In the genomic region with DNA sequence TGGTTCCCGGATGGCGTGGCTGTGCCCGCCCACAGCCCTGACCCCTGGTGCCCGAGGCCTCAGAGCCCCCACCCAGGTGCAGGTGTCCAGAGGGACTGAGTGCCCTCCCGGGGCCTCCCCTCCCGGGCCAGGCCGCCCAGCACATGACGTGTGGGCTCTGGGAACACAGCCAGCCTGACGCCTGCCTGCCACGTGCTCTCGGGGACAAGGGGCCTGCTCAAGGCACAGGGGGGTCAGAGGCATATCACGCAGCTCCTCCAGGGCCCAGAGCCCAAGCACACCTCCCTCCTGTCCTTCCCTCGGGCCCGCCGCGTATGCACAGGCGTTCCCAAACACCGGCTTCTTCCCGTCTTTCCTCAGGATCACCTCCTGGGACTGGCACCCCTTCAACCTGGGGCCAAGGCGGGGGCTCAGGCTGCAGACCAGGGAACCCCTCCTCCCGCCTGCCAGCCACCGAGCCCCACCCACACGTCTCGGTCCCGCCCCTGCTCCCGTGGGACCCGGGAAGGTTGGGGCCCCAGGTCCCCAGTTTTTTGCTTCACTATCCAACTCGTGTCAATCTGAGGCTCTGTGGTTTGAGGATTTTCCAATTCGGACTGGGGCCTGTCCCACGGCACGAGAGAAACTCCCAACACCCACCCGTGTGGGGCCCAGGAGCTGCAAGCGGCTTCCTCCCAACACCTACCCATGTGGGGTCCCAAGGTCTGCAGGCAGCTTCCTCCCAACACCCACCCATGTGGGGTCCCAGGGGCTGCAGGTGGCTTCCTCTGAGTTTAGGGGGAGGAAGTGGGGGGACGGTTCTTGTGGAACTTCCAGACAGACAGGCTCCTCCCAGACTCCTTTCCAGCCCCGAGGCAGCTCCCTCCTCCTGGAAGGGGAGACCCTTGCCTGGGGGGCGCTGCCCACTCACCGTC, we compare ENCODE assay signal across 11 cellular contexts. TPM values are rescaled to one million over a fixed set of nuclear protein-coding genes. Genes with fewer than 3 reads are reported as not detected.
DNase-seq lines count a peak whose midpoint lies in the region; ATAC-seq, FAIRE-seq and TF ChIP-seq lines count a peak whose summit lies in the region.
"Had no signal": no experiment of that assay in that cellular context is flagged by ENCODE, and none has a peak within 500 bp of the region (broad histone marks: within the 10 kb centered on the region; RNA-seq: fewer than 3 reads in every experiment).

No MANE protein-coding gene starts in this region.

- H2AK5ac ChIP-seq in mesenchymal stem cell (ENCODE audit: low read length, severe bottlenecking): no peak overlapping the region

- CTCF ChIA-PET in K562 (lab: Yijun Ruan, JAX; ENCODE audit: low intra/inter-chr PET ratio): no interaction called here

- FAIRE-seq in K562 (lab: Jason Lieb, UNC): no peak
- FAIRE-seq: D721Med, islet of Langerhans had no signal

- peak overlapping the region; percentile 70 for H2AFZ ChIP-seq in K562 (ENCODE audit: low read depth, low read length)
- H2AFZ ChIP-seq in mesenchymal stem cell (ENCODE audit: low read depth, low read length): no peak overlapping the region

- no peaks in the 10 kb centered on the region for H3K79me2 ChIP-seq in K562 (ENCODE audit: control insufficient read depth, insufficient read depth, low read length)

- no peaks in the 10 kb centered on the region for H3K9me1 ChIP-seq in K562 (ENCODE audit: control insufficient read depth, insufficient read depth, low read length)

- TF ChIP-seq EP300 in K562 (IDR thresholded peaks at IDR 0.05; ENCODE audit: low read length): no peak

- no TSS peak for BruUV-seq in K562 (replicated peaks; lab: Mats Ljungman, UMichigan)

- ATAC-seq in GM21447 (IDR thresholded peaks at IDR 0.05; ENCODE audit: unreplicated experiment) (peak; percentile 28), K562 (peak; percentile 7; the same call in 1 of the 3 replicates)

- intact Hi-C loops in K562 (cut with micrococcal nuclease): no loop called here

- no peak overlapping the region for H3K23ac ChIP-seq in mesenchymal stem cell (ENCODE audit: low read length in 2 of 2)

- H3K27me3 ChIP-seq in BLaER1 (no peaks in the 10 kb centered on the region), K562 (ENCODE audit: control insufficient read depth in 2 of 2, insufficient read depth in 2 of 2, low read length in 2 of 2) (peaks cover 0 to 5% of the 10 kb centered on the region in 2 experiments; a peak in 3 of 5 replicates), mesenchymal stem cell (ENCODE audit: control insufficient read depth in 1 of 2, insufficient read depth in 1 of 2, low read length in 2 of 2) (peaks cover 58 to 75% of the 10 kb centered on the region in 2 experiments)

- TF ChIP-seq CTCF in K562 (IDR thresholded peaks at IDR 0.05 in 2 of 3, conservative IDR thresholded peaks at IDR 0.05 in 1 of 3; ENCODE audit: insufficient read depth in 2 of 3, low read depth in 1 of 3, low read length in 3 of 3): no peak

- in situ Hi-C loops in K562 (cut with MboI): no loop called here

- no peak overlapping the region for H2BK12ac ChIP-seq in mesenchymal stem cell (ENCODE audit: low read length in 2 of 2)

- no peak overlapping the region for H4K8ac ChIP-seq in mesenchymal stem cell (ENCODE audit: low read length)

- H3K4ac ChIP-seq in mesenchymal stem cell (ENCODE audit: low read depth in 1 of 2, low read length in 2 of 2): no peak overlapping the region

- peak overlapping the region; percentile 6; the same call in 1 of the 2 replicates for H3K9ac ChIP-seq in BLaER1
- H3K9ac ChIP-seq in K562 (ENCODE audit: insufficient read depth in 1 of 2, low read depth in 2 of 2, low read length in 2 of 2): peak overlapping the region in 1 of 2 experiments; percentile 85; a peak in 2 of 4 replicates
- H3K9ac ChIP-seq in mesenchymal stem cell (ENCODE audit: low read length): no peak overlapping the region

- H3K4me1 ChIP-seq in BLaER1 (peaks cover 63% of the 10 kb centered on the region), K562 (replicated peaks in 1 of 2; ENCODE audit: control insufficient read depth in 2 of 2, insufficient read depth in 2 of 2, low read length in 2 of 2) (peaks cover 16 to 74% of the 10 kb centered on the region in 2 experiments), mesenchymal stem cell (ENCODE audit: control insufficient read depth, insufficient read depth, low read depth, low read length) (peaks cover 2% of the 10 kb centered on the region)

- no peak for TF ChIP-seq POLR2A in K562 (conservative IDR thresholded peaks at IDR 0.05)

- H3K27ac ChIP-seq in BLaER1 (peak overlapping the region; percentile 70), K562 (ENCODE audit: extremely low read depth, low read depth, low read length) (no peak overlapping the region), mesenchymal stem cell (ENCODE audit: low read length, poor library complexity, severe bottlenecking) (no peak overlapping the region)

- H2BK15ac ChIP-seq in mesenchymal stem cell (ENCODE audit: low read depth, poor library complexity, severe bottlenecking): no peak overlapping the region

- peak overlapping the region; percentile 57 for H3K4me3 ChIP-seq in BLaER1
- no peak overlapping the region for H3K4me3 ChIP-seq in K562
- H3K4me3 ChIP-seq in mesenchymal stem cell (ENCODE audit: insufficient read depth in 1 of 2, low read depth in 1 of 2, low read length in 2 of 2): no peak overlapping the region

- no peak overlapping the region for H3K18ac ChIP-seq in mesenchymal stem cell (ENCODE audit: low read depth in 1 of 2, low read length in 2 of 2)

- WGBS in K562 (ENCODE audit: insufficient coverage, low coverage, missing lambda C conversion rate): 26% methylated on average over 18 of the region's 37 CpGs
- WGBS in mesenchymal stem cell: 80% methylated on average over 35 of the region's 37 CpGs

- H3K4me2 ChIP-seq in BLaER1: peak overlapping the region; percentile 99
- H3K4me2 ChIP-seq in K562 (ENCODE audit: insufficient read depth, low read length): no peak overlapping the region
- H3K4me2 ChIP-seq in mesenchymal stem cell (ENCODE audit: low read length, poor library complexity, severe bottlenecking): no peak overlapping the region

- H2BK120ac ChIP-seq in mesenchymal stem cell (ENCODE audit: low read depth, low read length): no peak overlapping the region

- peak overlapping the region; percentile 52 for H4K91ac ChIP-seq in mesenchymal stem cell (ENCODE audit: low read length)

- H3K36me3 ChIP-seq in BLaER1 (peaks cover 19% of the 10 kb centered on the region; the same call in 1 of the 2 replicates), K562 (ENCODE audit: control insufficient read depth, insufficient read depth, low read length) (no peaks in the 10 kb centered on the region), mesenchymal stem cell (ENCODE audit: control insufficient read depth in 1 of 2, insufficient read depth in 2 of 2, low read depth in 1 of 2, low read length in 2 of 2) (no peaks in the 10 kb centered on the region)

- no peak for TF ChIP-seq RAD21 in K562 (CRISPR knock-in tag; conservative IDR thresholded peaks at IDR 0.05 in 1 of 2, IDR thresholded peaks at IDR 0.05 in 1 of 2)

- no peaks in the 10 kb centered on the region for H3K9me3 ChIP-seq in BLaER1
- no peaks in the 10 kb centered on the region for H3K9me3 ChIP-seq in K562 (replicated peaks; ENCODE audit: control insufficient read depth, insufficient read depth, low read depth, low read length)
- H3K9me3 ChIP-seq in mesenchymal stem cell (ENCODE audit: control insufficient read depth, low read length): no peaks in the 10 kb centered on the region

- DNase-seq in K562 (ENCODE audit: extremely low read depth in 1 of 4, low spot score in 3 of 4) (peak in 2 of 4 experiments; percentile 60 to 66), mesenchymal stem cell (no peak), hepatic stellate cell (ENCODE audit: low spot score) (no peak), kidney tubule cell (ENCODE audit: low spot score) (no peak), DMS114 treated with DMSO at 0.1 percent for 48 hours (lab: John Stamatoyannopoulos, UW; ENCODE audit: unreplicated experiment) (no peak)
- DNase-seq in effector CD8-positive, alpha-beta T cell (lab: John Stamatoyannopoulos, UW): no peak
- DNase-seq: NCI-H2227 treated with DMSO at 0.1 percent for 48 hours had no signal

- no peak overlapping the region for H2BK5ac ChIP-seq in mesenchymal stem cell (ENCODE audit: low read depth, low read length, poor library complexity, severe bottlenecking)

- POLR2A ChIA-PET in K562 (lab: Yijun Ruan, JAX): interaction anchor here (1.7 to 2.2 kb wide), 2 partner anchors 11 to 13 kb away, joined by 13 read pairs; no protein-coding TSS in a partner anchor

- no peaks in the 10 kb centered on the region for H3K79me1 ChIP-seq in mesenchymal stem cell (replicated peaks; ENCODE audit: low read length, poor library complexity, severe bottlenecking)

- H4K20me1 ChIP-seq in BLaER1 (peaks cover 14% of the 10 kb centered on the region; the same call in 1 of the 2 replicates), K562 (replicated peaks; ENCODE audit: control insufficient read depth, insufficient read depth, low read length) (no peaks in the 10 kb centered on the region)

- H3K14ac ChIP-seq in mesenchymal stem cell (ENCODE audit: low read length in 2 of 2): no peak overlapping the region

RNA-seq across cellular contexts. Expression of a gene that starts 1.5 kb away (rescaled TPM):
- 0.44 TPM in 1 of 2 replicates, not detected in the other for total RNA-seq in K562 (2011; cell fraction: chromatin; rRNA removed; ENCODE audit: low replicate concordance)
- 0.17 and 0.26 TPM in 2 replicates for total RNA-seq in K562 (2011; cell fraction: nucleolus; rRNA removed)
- 0.44 TPM in 1 of 2 replicates, not detected in the other for total RNA-seq in K562 (2011; cell fraction: nucleoplasm; rRNA removed)
- total RNA-seq in K562 (2014; rRNA removed) (0.12 TPM in 1 of 2 replicates, not detected in the other), K562 (2014; rRNA removed; fragmentation: Illumina TruSeq; extraction: Trizol) (not detected in 2 replicates), K562 (2015; rRNA removed; fragmentation: Illumina TruSeq; extraction: Trizol) (0.11 TPM in 1 of 2 replicates, not detected in the other), K562 (2021) (0.29 TPM in 1 of 2 replicates, not detected in the other)
- polyA plus RNA-seq in K562 (2011; rRNA removed) (0.11 and 0.14 TPM in 2 replicates), K562 (2014; fragmentation: Illumina TruSeq; extraction: Trizol) (0.11 and 0.21 TPM in 2 replicates), K562 (2014; fragmentation: Nextera tagmentation; extraction: Ambion mirVana) (under 1 TPM in 1 of 2 experiments, not detected in 1; 0.10 TPM), K562 (2014; rRNA removed) (0.16 TPM in 1 of 2 replicates, not detected in the other)
- polyA plus RNA-seq in K562 (2011; cell fraction: cytosol; rRNA removed): 0.35 and 0.42 TPM in 2 replicates
- 0.10 and 1.1 TPM in 2 replicates for polyA plus RNA-seq in K562 (2011; cell fraction: nucleus; rRNA removed)
- polyA plus RNA-seq in K562 (2012): 0.14 TPM in 1 of 2 replicates, not detected in the other
- polyA minus RNA-seq in K562 (2011; rRNA and poly(A)+ RNA removed): 0.14 TPM in 1 of 2 replicates, not detected in the other
- not detected in 2 replicates for polyA minus RNA-seq in K562 (2011; cell fraction: cytosol; rRNA and poly(A)+ RNA removed)
- polyA minus RNA-seq in K562 (2011; cell fraction: nucleus; rRNA and poly(A)+ RNA removed): 0.40 TPM in 1 of 2 replicates, not detected in the other
- not detected for polyA plus RNA-seq in mesenchymal stem cell (2013, experiment 1 of 2)
- not detected for polyA plus RNA-seq in mesenchymal stem cell (2013, experiment 2 of 2)

RNA-seq across cellular contexts. Expression of a gene that starts 7.1 kb away (rescaled TPM):
- 0.86 TPM in 1 of 2 replicates, not detected in the other for total RNA-seq in K562 (2011; cell fraction: chromatin; rRNA removed; ENCODE audit: low replicate concordance)
- total RNA-seq in K562 (2011; cell fraction: nucleolus; rRNA removed): 0.67 and 1.6 TPM in 2 replicates
- total RNA-seq in K562 (2011; cell fraction: nucleoplasm; rRNA removed): 0.81 TPM in 1 of 2 replicates, not detected in the other
- total RNA-seq in K562 (2014; rRNA removed): 0.45 and 0.57 TPM in 2 replicates
- 0.33 TPM in 1 of 2 replicates, not detected in the other for total RNA-seq in K562 (2014; rRNA removed; fragmentation: Illumina TruSeq; extraction: Trizol)
- not detected in 2 replicates for total RNA-seq in K562 (2015; rRNA removed; fragmentation: Illumina TruSeq; extraction: Trizol)
- not detected in 2 replicates for total RNA-seq in K562 (2021)
- polyA plus RNA-seq in K562 (2011; rRNA removed): 0.42 TPM in 1 of 2 replicates, not detected in the other
- 0.98 TPM in 1 of 2 replicates, not detected in the other for polyA plus RNA-seq in K562 (2011; cell fraction: cytosol; rRNA removed)
- 4.3 TPM in 1 of 2 replicates, not detected in the other for polyA plus RNA-seq in K562 (2011; cell fraction: nucleus; rRNA removed)
- polyA plus RNA-seq in K562 (2012): 0.12 TPM in 1 of 2 replicates, not detected in the other
- not detected in 2 replicates for polyA plus RNA-seq in K562 (2014; fragmentation: Illumina TruSeq; extraction: Trizol)
- polyA plus RNA-seq in K562 (2014; fragmentation: Nextera tagmentation; extraction: Ambion mirVana): under 1 TPM in 1 of 2 experiments, not detected in 1; 0.10 TPM
- polyA plus RNA-seq in K562 (2014; rRNA removed): 2.2 TPM in 1 of 2 replicates, not detected in the other
- not detected in 2 replicates for polyA minus RNA-seq in K562 (2011; rRNA and poly(A)+ RNA removed)
- polyA minus RNA-seq in K562 (2011; cell fraction: cytosol; rRNA and poly(A)+ RNA removed): not detected in 2 replicates
- not detected in 2 replicates for polyA minus RNA-seq in K562 (2011; cell fraction: nucleus; rRNA and poly(A)+ RNA removed)
- not detected for polyA plus RNA-seq in mesenchymal stem cell (2013, experiment 1 of 2)
- polyA plus RNA-seq in mesenchymal stem cell (2013, experiment 2 of 2): not detected

RNA-seq across cellular contexts. Expression of a gene that starts 16.8 kb away (rescaled TPM):
- total RNA-seq in K562 (2011; cell fraction: chromatin; rRNA removed; ENCODE audit: low replicate concordance): 0.14 TPM in 1 of 2 replicates, not detected in the other
- total RNA-seq in K562 (2011; cell fraction: nucleolus; rRNA removed): not detected in 2 replicates
- not detected in 2 replicates for total RNA-seq in K562 (2011; cell fraction: nucleoplasm; rRNA removed)
- total RNA-seq in K562 (2014; rRNA removed) (not detected in 2 replicates), K562 (2014; rRNA removed; fragmentation: Illumina TruSeq; extraction: Trizol) (not detected in 2 replicates), K562 (2015; rRNA removed; fragmentation: Illumina TruSeq; extraction: Trizol) (not detected in 2 replicates), K562 (2021) (not detected in 2 replicates)
- polyA plus RNA-seq in K562 (2011; rRNA removed) (not detected in 2 replicates), K562 (2014; fragmentation: Illumina TruSeq; extraction: Trizol) (not detected in 2 replicates), K562 (2014; fragmentation: Nextera tagmentation; extraction: Ambion mirVana) (not detected), K562 (2014; rRNA removed) (not detected in 2 replicates)
- polyA plus RNA-seq in K562 (2011; cell fraction: cytosol; rRNA removed): not detected in 2 replicates
- polyA plus RNA-seq in K562 (2011; cell fraction: nucleus; rRNA removed): not detected in 2 replicates
- polyA plus RNA-seq in K562 (2012): not detected in 2 replicates
- polyA minus RNA-seq in K562 (2011; rRNA and poly(A)+ RNA removed): not detected in 2 replicates
- not detected in 2 replicates for polyA minus RNA-seq in K562 (2011; cell fraction: cytosol; rRNA and poly(A)+ RNA removed)
- not detected in 2 replicates for polyA minus RNA-seq in K562 (2011; cell fraction: nucleus; rRNA and poly(A)+ RNA removed)
- polyA plus RNA-seq in mesenchymal stem cell (2013, experiment 1 of 2): not detected
- polyA plus RNA-seq in mesenchymal stem cell (2013, experiment 2 of 2): not detected

RNA-seq across cellular contexts. Expression of a gene that starts 23.1 kb away (rescaled TPM):
- 0.37 TPM in 1 of 2 replicates, not detected in the other for total RNA-seq in K562 (2011; cell fraction: chromatin; rRNA removed; ENCODE audit: low replicate concordance)
- total RNA-seq in K562 (2011; cell fraction: nucleolus; rRNA removed): 0.13 and 0.33 TPM in 2 replicates
- total RNA-seq in K562 (2011; cell fraction: nucleoplasm; rRNA removed): 0.22 and 0.38 TPM in 2 replicates
- total RNA-seq in K562 (2014; rRNA removed) (not detected in 2 replicates), K562 (2014; rRNA removed; fragmentation: Illumina TruSeq; extraction: Trizol) (not detected in 2 replicates), K562 (2015; rRNA removed; fragmentation: Illumina TruSeq; extraction: Trizol) (not detected in 2 replicates), K562 (2021) (not detected in 2 replicates)
- polyA plus RNA-seq in K562 (2011; rRNA removed) (0.11 TPM in 1 of 2 replicates, not detected in the other), K562 (2014; fragmentation: Illumina TruSeq; extraction: Trizol) (not detected in 2 replicates), K562 (2014; fragmentation: Nextera tagmentation; extraction: Ambion mirVana) (not detected), K562 (2014; rRNA removed) (0.13 and 0.66 TPM in 2 replicates)
- 0.15 and 0.18 TPM in 2 replicates for polyA plus RNA-seq in K562 (2011; cell fraction: cytosol; rRNA removed)
- 0.30 and 0.37 TPM in 2 replicates for polyA plus RNA-seq in K562 (2011; cell fraction: nucleus; rRNA removed)
- 0.24 TPM in 1 of 2 replicates, not detected in the other for polyA plus RNA-seq in K562 (2012)
- polyA minus RNA-seq in K562 (2011; rRNA and poly(A)+ RNA removed): not detected in 2 replicates
- polyA minus RNA-seq in K562 (2011; cell fraction: cytosol; rRNA and poly(A)+ RNA removed): not detected in 2 replicates
- 0.11 TPM in 1 of 2 replicates, not detected in the other for polyA minus RNA-seq in K562 (2011; cell fraction: nucleus; rRNA and poly(A)+ RNA removed)
- polyA plus RNA-seq in mesenchymal stem cell (2013, experiment 1 of 2): not detected
- polyA plus RNA-seq in mesenchymal stem cell (2013, experiment 2 of 2): not detected

RNA-seq across cellular contexts. Expression of a gene that starts 28.9 kb away (rescaled TPM):
- total RNA-seq in K562 (2011; cell fraction: chromatin; rRNA removed; ENCODE audit: low replicate concordance): 11.8 and 45.1 TPM in 2 replicates
- 39.9 and 47.9 TPM in 2 replicates for total RNA-seq in K562 (2011; cell fraction: nucleolus; rRNA removed)
- total RNA-seq in K562 (2011; cell fraction: nucleoplasm; rRNA removed): 25.8 and 26.4 TPM in 2 replicates
- 22.3 and 25.2 TPM in 2 replicates for total RNA-seq in K562 (2014; rRNA removed)
- total RNA-seq in K562 (2014; rRNA removed; fragmentation: Illumina TruSeq; extraction: Trizol): 2.8 TPM in 2 replicates
- total RNA-seq in K562 (2015; rRNA removed; fragmentation: Illumina TruSeq; extraction: Trizol): 5.9 and 7.4 TPM in 2 replicates
- 20.4 TPM in 2 replicates for total RNA-seq in K562 (2021)
- 11.4 and 20.2 TPM in 2 replicates for polyA plus RNA-seq in K562 (2011; rRNA removed)
- 26.7 and 64.0 TPM in 2 replicates for polyA plus RNA-seq in K562 (2011; cell fraction: cytosol; rRNA removed)
- polyA plus RNA-seq in K562 (2011; cell fraction: nucleus; rRNA removed): 41.8 and 57.7 TPM in 2 replicates
- polyA plus RNA-seq in K562 (2012): 9.0 and 14.4 TPM in 2 replicates
- polyA plus RNA-seq in K562 (2014; fragmentation: Illumina TruSeq; extraction: Trizol): 4.2 and 6.8 TPM in 2 replicates
- polyA plus RNA-seq in K562 (2014; fragmentation: Nextera tagmentation; extraction: Ambion mirVana): under 1 TPM; 0.08 to 0.21 TPM
- 20.5 and 21.2 TPM in 2 replicates for polyA plus RNA-seq in K562 (2014; rRNA removed)
- polyA minus RNA-seq in K562 (2011; rRNA and poly(A)+ RNA removed): 3.7 and 4.5 TPM in 2 replicates
- polyA minus RNA-seq in K562 (2011; cell fraction: cytosol; rRNA and poly(A)+ RNA removed): 13.1 and 14.0 TPM in 2 replicates
- 9.0 and 9.8 TPM in 2 replicates for polyA minus RNA-seq in K562 (2011; cell fraction: nucleus; rRNA and poly(A)+ RNA removed)
- polyA plus RNA-seq in mesenchymal stem cell (2013, experiment 1 of 2): 5.0 TPM
- polyA plus RNA-seq in mesenchymal stem cell (2013, experiment 2 of 2): 4.6 TPM
